Comparison of ENCODE assay signal across 8 cellular contexts in genomic region chr1:109040627-109041613, GRCh38. TPM values are rescaled to one million over a fixed set of nuclear protein-coding genes. Genes with fewer than 3 reads are reported as not detected.
A peak's percentile ranks its signal among the peaks of the same experiment; 100 is the strongest.
DNase-seq lines count a peak whose midpoint lies in the region; ATAC-seq, FAIRE-seq and TF ChIP-seq lines count a peak whose summit lies in the region.

No MANE protein-coding gene starts in this region.

- no peaks in the 10 kb centered on the region for H4K20me1 ChIP-seq in K562 (replicated peaks; ENCODE audit: control insufficient read depth, insufficient read depth, low read length)

- peak overlapping the region; percentile 42 for H3K27ac ChIP-seq in K562 (ENCODE audit: extremely low read depth, low read depth, low read length)

- peak overlapping the region; percentile 87 for H3K4me3 ChIP-seq in K562
- peak overlapping the region; percentile 86 for H3K4me3 ChIP-seq in iPS-11a (ENCODE audit: low read depth, low read length)
- H3K4me3 ChIP-seq in retinal pigment epithelial cell (ENCODE audit: low read length): peak overlapping the region; percentile 88

- H2AFZ ChIP-seq in K562 (ENCODE audit: low read depth, low read length): peak overlapping the region; percentile 91

- no peaks in the 10 kb centered on the region for H3K9me1 ChIP-seq in K562 (ENCODE audit: control insufficient read depth, insufficient read depth, low read length)

- H3K9me3 ChIP-seq in K562 (replicated peaks; ENCODE audit: control insufficient read depth, insufficient read depth, low read depth, low read length): no peaks in the 10 kb centered on the region

- in situ Hi-C loops in K562 (cut with MboI): no loop called here

- ATAC-seq in GM18517 (IDR thresholded peaks at IDR 0.05; ENCODE audit: unreplicated experiment) (peak; percentile 28), HG03039 (IDR thresholded peaks at IDR 0.05; ENCODE audit: unreplicated experiment) (peak; percentile 21), K562 (peak; percentile 53), HG03469 (IDR thresholded peaks at IDR 0.05; ENCODE audit: unreplicated experiment) (no peak)

- CTCF ChIA-PET in K562 (lab: Yijun Ruan, JAX; ENCODE audit: low intra/inter-chr PET ratio): no interaction called here

- DNase-seq in AG08395 (ENCODE audit: low spot score) (peak; percentile 12), OCI-M1 (lab: John Stamatoyannopoulos, UW) (peak; percentile 40), K562 (ENCODE audit: extremely low read depth in 1 of 4, low spot score in 3 of 4) (peak; percentile 36 to 52 (median 44)), retinal pigment epithelial cell (ENCODE audit: low read depth) (no peak)

- no peaks in the 10 kb centered on the region for H3K27me3 ChIP-seq in K562 (ENCODE audit: control insufficient read depth in 2 of 2, insufficient read depth in 2 of 2, low read length in 2 of 2)

- intact Hi-C loops in K562 (cut with micrococcal nuclease): loop anchor here (5.0 kb wide), 2 partner anchors 71 to 79 kb away; partner anchors contain the start of genes CLCC1 and ELAPOR1

- TF ChIP-seq CTCF in K562 (IDR thresholded peaks at IDR 0.05 in 2 of 3, conservative IDR thresholded peaks at IDR 0.05 in 1 of 3; ENCODE audit: insufficient read depth in 2 of 3, low read depth in 1 of 3, low read length in 3 of 3) (0 out of 6 replicates have a peak, but pooled peaks of 1 of the 3 experiments have one; percentile 9), retinal pigment epithelial cell (conservative IDR thresholded peaks at IDR 0.05; ENCODE audit: low read depth, low read length) (no peak)

- H3K36me3 ChIP-seq in K562 (ENCODE audit: control insufficient read depth, insufficient read depth, low read length): no peaks in the 10 kb centered on the region

- peaks cover 22% of the 10 kb centered on the region for H3K79me2 ChIP-seq in K562 (ENCODE audit: control insufficient read depth, insufficient read depth, low read length)

- BruUV-seq in K562 (replicated peaks; lab: Mats Ljungman, UMichigan): TSS peak; percentile 71

- POLR2A ChIA-PET in K562 (lab: Yijun Ruan, JAX): interaction anchor here (0.7 to 1.9 kb wide), 2 partner anchors 35 to 59 kb away, joined by 3 to 4 read pairs; partner anchors contain the start of gene TAF13

- TF ChIP-seq POLR2A in K562 (conservative IDR thresholded peaks at IDR 0.05): no peak

- peak; percentile 56 for FAIRE-seq in K562 (lab: Jason Lieb, UNC)

- TF ChIP-seq EP300 in K562 (IDR thresholded peaks at IDR 0.05; ENCODE audit: low read length): no peak

- H3K4me1 ChIP-seq in K562 (replicated peaks in 1 of 2; ENCODE audit: control insufficient read depth in 2 of 2, insufficient read depth in 2 of 2, low read length in 2 of 2): peaks cover 8 to 12% of the 10 kb centered on the region in 2 experiments; a peak in 4 of 5 replicates

- peak overlapping the region; percentile 60 to 89 for H3K9ac ChIP-seq in K562 (ENCODE audit: insufficient read depth in 1 of 2, low read depth in 2 of 2, low read length in 2 of 2)

- TF ChIP-seq RAD21 in K562 (CRISPR knock-in tag; conservative IDR thresholded peaks at IDR 0.05 in 1 of 2, IDR thresholded peaks at IDR 0.05 in 1 of 2): peak in 1 of 2 experiments; percentile 3; a peak in 1 of 4 replicates

- peak overlapping the region; percentile 90 for H3K4me2 ChIP-seq in K562 (ENCODE audit: insufficient read depth, low read length)

- under 1% methylated on average over 39 of the region's 47 CpGs for WGBS in K562 (ENCODE audit: insufficient coverage, low coverage, missing lambda C conversion rate)

TF ChIP-seq in K562, 482 proteins besides CTCF, POLR2A, EP300 and RAD21 (continues in another document):
- TF ChIP-seq TSC22D4 (tag; IDR thresholded peaks at IDR 0.05): no peak
- 0 out of 2 replicates have a peak, but pooled peaks have one; percentile 32 for TF ChIP-seq ZNF395 (CRISPR knock-in tag; IDR thresholded peaks at IDR 0.05)
- TF ChIP-seq YY1 (IDR thresholded peaks at IDR 0.05; ENCODE audit: borderline replicate concordance in 1 of 3, control insufficient read depth in 1 of 3, extremely low read depth in 1 of 3, insufficient read depth in 3 of 3, insufficient read length in 1 of 3, insufficient replicate concordance in 2 of 3, low read depth in 1 of 3, low read length in 2 of 3): peak in 2 of 3 experiments; percentile 7 to 15
- no peak for TF ChIP-seq ZFPM2 (CRISPR knock-in tag; IDR thresholded peaks at IDR 0.05)
- TF ChIP-seq NCOA6 (IDR thresholded peaks at IDR 0.05): no peak

RNA-seq across cellular contexts. Expression of gene WDR47, which starts 1.0 kb away (rescaled TPM):
- 11.7 and 26.2 TPM in 2 replicates for total RNA-seq in K562 (2011; cell fraction: chromatin; rRNA removed; ENCODE audit: low replicate concordance)
- total RNA-seq in K562 (2011; cell fraction: nucleolus; rRNA removed): 6.7 and 9.2 TPM in 2 replicates
- 8.9 and 9.0 TPM in 2 replicates for total RNA-seq in K562 (2011; cell fraction: nucleoplasm; rRNA removed)
- total RNA-seq in K562 (2014; rRNA removed) (3.5 and 3.8 TPM in 2 replicates), K562 (2014; rRNA removed; fragmentation: Illumina TruSeq; extraction: Trizol) (6.1 and 6.8 TPM in 2 replicates), K562 (2015; rRNA removed; fragmentation: Illumina TruSeq; extraction: Trizol) (6.6 and 6.7 TPM in 2 replicates), K562 (2021) (6.1 and 9.6 TPM in 2 replicates)
- polyA plus RNA-seq in K562 (2011; rRNA removed) (8.8 and 10.1 TPM in 2 replicates), K562 (2014; fragmentation: Illumina TruSeq; extraction: Trizol) (4.5 and 4.9 TPM in 2 replicates), K562 (2014; fragmentation: Nextera tagmentation; extraction: Ambion mirVana) (1 to 10 TPM; 1.3 to 2.0 TPM), K562 (2014; rRNA removed) (3.9 and 4.0 TPM in 2 replicates)
- polyA plus RNA-seq in K562 (2011; cell fraction: cytosol; rRNA removed): 1.6 and 3.7 TPM in 2 replicates
- polyA plus RNA-seq in K562 (2011; cell fraction: nucleus; rRNA removed): 6.2 and 8.8 TPM in 2 replicates
- polyA plus RNA-seq in K562 (2012): 3.9 and 4.1 TPM in 2 replicates
- polyA minus RNA-seq in K562 (2011; rRNA and poly(A)+ RNA removed): 16.2 and 16.3 TPM in 2 replicates
- polyA minus RNA-seq in K562 (2011; cell fraction: cytosol; rRNA and poly(A)+ RNA removed): 5.5 and 12.3 TPM in 2 replicates
- polyA minus RNA-seq in K562 (2011; cell fraction: nucleus; rRNA and poly(A)+ RNA removed): 7.4 and 9.4 TPM in 2 replicates

RNA-seq across cellular contexts. Expression of gene TAF13, which starts 34.9 kb away (rescaled TPM):
- total RNA-seq in K562 (2011; cell fraction: chromatin; rRNA removed; ENCODE audit: low replicate concordance): 6.3 and 21.5 TPM in 2 replicates
- 4.9 and 5.5 TPM in 2 replicates for total RNA-seq in K562 (2011; cell fraction: nucleolus; rRNA removed)
- 18.3 and 30.8 TPM in 2 replicates for total RNA-seq in K562 (2011; cell fraction: nucleoplasm; rRNA removed)
- total RNA-seq in K562 (2014; rRNA removed) (22.9 and 26.6 TPM in 2 replicates), K562 (2014; rRNA removed; fragmentation: Illumina TruSeq; extraction: Trizol) (77.2 and 85.1 TPM in 2 replicates), K562 (2015; rRNA removed; fragmentation: Illumina TruSeq; extraction: Trizol) (49.2 and 52.1 TPM in 2 replicates), K562 (2021) (35.3 and 39.4 TPM in 2 replicates)
- polyA plus RNA-seq in K562 (2011; rRNA removed) (35.9 and 61.5 TPM in 2 replicates), K562 (2014; fragmentation: Illumina TruSeq; extraction: Trizol) (46.7 and 57.6 TPM in 2 replicates), K562 (2014; fragmentation: Nextera tagmentation; extraction: Ambion mirVana) (10 to 100 TPM; 14.9 to 21.0 TPM), K562 (2014; rRNA removed) (38.7 and 39.6 TPM in 2 replicates)
- polyA plus RNA-seq in K562 (2011; cell fraction: cytosol; rRNA removed): 2.8 and 14.0 TPM in 2 replicates
- 1.6 and 2.9 TPM in 2 replicates for polyA plus RNA-seq in K562 (2011; cell fraction: nucleus; rRNA removed)
- polyA plus RNA-seq in K562 (2012): 25.8 and 65.1 TPM in 2 replicates
- polyA minus RNA-seq in K562 (2011; rRNA and poly(A)+ RNA removed): 53.5 and 57.2 TPM in 2 replicates
- polyA minus RNA-seq in K562 (2011; cell fraction: cytosol; rRNA and poly(A)+ RNA removed): 22.9 and 30.5 TPM in 2 replicates
- 2.6 and 5.9 TPM in 2 replicates for polyA minus RNA-seq in K562 (2011; cell fraction: nucleus; rRNA and poly(A)+ RNA removed)

RNA-seq across cellular contexts. Expression of gene TMEM167B, which starts 49.6 kb away (rescaled TPM):
- 18.1 and 23.4 TPM in 2 replicates for total RNA-seq in K562 (2011; cell fraction: chromatin; rRNA removed; ENCODE audit: low replicate concordance)
- 17.2 and 20.7 TPM in 2 replicates for total RNA-seq in K562 (2011; cell fraction: nucleolus; rRNA removed)
- 28.7 and 30.7 TPM in 2 replicates for total RNA-seq in K562 (2011; cell fraction: nucleoplasm; rRNA removed)
- total RNA-seq in K562 (2014; rRNA removed) (17.2 and 25.8 TPM in 2 replicates), K562 (2014; rRNA removed; fragmentation: Illumina TruSeq; extraction: Trizol) (32.2 and 38.2 TPM in 2 replicates), K562 (2015; rRNA removed; fragmentation: Illumina TruSeq; extraction: Trizol) (29.0 and 33.4 TPM in 2 replicates), K562 (2021) (34.1 and 35.6 TPM in 2 replicates)
- polyA plus RNA-seq in K562 (2011; rRNA removed) (26.0 and 26.7 TPM in 2 replicates), K562 (2014; fragmentation: Illumina TruSeq; extraction: Trizol) (35.2 and 36.4 TPM in 2 replicates), K562 (2014; fragmentation: Nextera tagmentation; extraction: Ambion mirVana) (10 to 100 TPM; 25.0 to 36.3 TPM), K562 (2014; rRNA removed) (17.2 and 26.5 TPM in 2 replicates)
- 10.8 and 15.9 TPM in 2 replicates for polyA plus RNA-seq in K562 (2011; cell fraction: cytosol; rRNA removed)
- 10.9 and 18.1 TPM in 2 replicates for polyA plus RNA-seq in K562 (2011; cell fraction: nucleus; rRNA removed)
- 29.7 and 33.2 TPM in 2 replicates for polyA plus RNA-seq in K562 (2012)
- polyA minus RNA-seq in K562 (2011; rRNA and poly(A)+ RNA removed): 17.3 and 27.7 TPM in 2 replicates
- polyA minus RNA-seq in K562 (2011; cell fraction: cytosol; rRNA and poly(A)+ RNA removed): 15.3 and 18.0 TPM in 2 replicates
- polyA minus RNA-seq in K562 (2011; cell fraction: nucleus; rRNA and poly(A)+ RNA removed): 4.7 and 9.4 TPM in 2 replicates
